8 cellular contexts compared by ENCODE assay signal in the genomic region with DNA sequence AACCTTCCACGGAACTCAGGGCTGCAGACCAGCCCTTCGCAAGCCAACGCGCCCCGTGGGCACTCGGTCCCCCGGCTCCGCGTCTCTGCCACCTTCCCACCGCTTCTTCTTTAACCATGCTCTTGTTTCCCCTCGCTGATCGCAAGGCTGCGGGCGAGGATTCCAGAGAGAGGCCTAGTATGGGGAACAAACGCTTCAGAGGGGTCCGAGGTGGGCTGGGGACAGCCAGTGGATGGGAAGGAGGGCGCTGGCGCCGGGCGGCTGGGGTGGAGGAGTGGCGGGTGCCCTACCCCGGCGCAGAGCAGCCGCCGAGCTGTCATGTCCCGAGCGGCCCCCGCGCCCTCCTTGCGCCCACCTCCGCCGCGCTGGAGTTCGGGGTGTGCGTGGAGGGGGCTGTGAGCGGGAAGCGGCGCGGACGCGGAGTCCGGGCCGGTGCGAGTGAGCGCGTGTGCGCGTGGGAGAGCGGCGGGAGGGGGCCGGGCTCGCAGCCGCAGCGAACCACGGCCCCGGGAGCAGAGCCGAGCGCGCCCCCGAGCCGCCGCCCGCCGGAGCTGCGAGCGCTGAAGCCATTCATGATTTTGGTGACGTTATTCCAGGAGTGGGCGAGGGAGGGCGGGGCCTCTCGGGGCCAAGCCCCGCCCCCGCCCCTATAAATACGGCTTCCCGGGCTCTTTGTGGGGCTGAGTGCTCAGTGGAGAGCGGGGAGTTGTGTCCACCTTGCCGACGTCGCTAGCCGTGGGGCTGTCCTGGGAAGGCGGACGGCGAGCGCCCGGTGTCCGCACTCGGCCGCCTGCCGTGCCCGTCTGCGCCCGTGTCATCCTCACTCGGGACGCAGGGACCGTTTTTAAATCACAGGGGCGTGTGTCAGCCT. TPM values are rescaled to one million over a fixed set of nuclear protein-coding genes. Genes with fewer than 3 reads are reported as not detected.
DNase-seq lines count a peak whose midpoint lies in the region; ATAC-seq and TF ChIP-seq lines count a peak whose summit lies in the region.

A gene (plus strand): TSS at position 680 of the 871 bp plus-strand sequence. CDS start 205 bp downstream, outside the sequence.

- H3K4me3 Mint-ChIP-seq in activated CD8-positive, alpha-beta memory T cell treated with anti-CD3 and anti-CD28 coated beads, Interleukin-2, amount 10 ng/mL, durations not matched to agents 7 days and 5 days, result peak within 1 kb of the TSS; percentile 73
- H3K4me3 Mint-ChIP-seq in endodermal cell, result peak within 1 kb of the TSS; percentile 76

- H3K36me3 Mint-ChIP-seq in activated CD8-positive, alpha-beta memory T cell treated with anti-CD3 and anti-CD28 coated beads, Interleukin-2, amount 10 ng/mL, durations not matched to agents 7 days and 5 days, result peaks cover 21% of the 10 kb centered on the region
- peaks cover 16% of the 10 kb centered on the region for H3K36me3 Mint-ChIP-seq in endodermal cell (ENCODE audit: low read depth)

- no peak for TF ChIP-seq CTCF in endodermal cell (conservative IDR thresholded peaks at IDR 0.05)

- H3K9me3 ChIP-seq in endodermal cell (ENCODE audit: control insufficient read depth, low read length), result no peaks in the 10 kb centered on the region
- no peaks in the 10 kb centered on the region for H3K9me3 ChIP-seq in mesodermal cell (ENCODE audit: control insufficient read depth, low read length)

- DNase-seq in NK-92 (lab: John Stamatoyannopoulos, UW; ENCODE audit: unreplicated experiment) (peak; percentile 23), NCI-H748 treated with DMSO at 0.1 percent for 48 hours (lab: John Stamatoyannopoulos, UW) (peak; percentile 57), endodermal cell (peak; percentile 95)
- no peak for DNase-seq in NK-92 treated with Interleukin-12 subunit alpha and Interleukin-12 subunit beta, amount 100 ng/mL, for 24 hours (lab: John Stamatoyannopoulos, UW)
- DNase-seq in activated CD8-positive, alpha-beta memory T cell treated with anti-CD3 and anti-CD28 coated beads, Interleukin-2, amount 10 ng/mL, durations not matched to agents 7 days and 5 days, result peak; percentile 88
- peak; percentile 76 to 87 for DNase-seq in stimulated activated CD8-positive, alpha-beta memory T cell treated with anti-CD3 and anti-CD28 coated beads, Interleukin-15, amount 100 ng/mL, for 4 hours (ENCODE audit: low read depth in 2 of 2)

- H3K9me3 Mint-ChIP-seq in activated CD8-positive, alpha-beta memory T cell treated with anti-CD3 and anti-CD28 coated beads, Interleukin-2, amount 10 ng/mL, durations not matched to agents 7 days and 5 days (ENCODE audit: low read depth), result no peaks in the 10 kb centered on the region
- no peaks in the 10 kb centered on the region for H3K9me3 Mint-ChIP-seq in endodermal cell

- peak within 1 kb of the TSS; percentile 94 for H3K9ac ChIP-seq in endodermal cell (ENCODE audit: extremely low read depth, low read length, poor library complexity, severe bottlenecking)

- H3K27ac ChIP-seq in endodermal cell (ENCODE audit: low read depth, low read length) (peak within 1 kb of the TSS; percentile 81), mesodermal cell (ENCODE audit: low read depth, low read length, severe bottlenecking) (peak within 1 kb of the TSS; percentile 79)

- peaks cover 60% of the 10 kb centered on the region for H3K4me1 Mint-ChIP-seq in activated CD8-positive, alpha-beta memory T cell treated with anti-CD3 and anti-CD28 coated beads, Interleukin-2, amount 10 ng/mL, durations not matched to agents 7 days and 5 days
- H3K4me1 Mint-ChIP-seq in endodermal cell, result peaks cover 34% of the 10 kb centered on the region

- H3K4me1 ChIP-seq in endodermal cell (ENCODE audit: control insufficient read depth, insufficient read depth, low read length), result peaks cover 20% of the 10 kb centered on the region
- peaks cover 19% of the 10 kb centered on the region for H3K4me1 ChIP-seq in mesodermal cell (ENCODE audit: control insufficient read depth, insufficient read depth, low read length, poor library complexity, severe bottlenecking)

- H3K4me3 ChIP-seq in endodermal cell (ENCODE audit: low read length) (peak within 1 kb of the TSS; percentile 95), mesodermal cell (ENCODE audit: extremely low read depth, insufficient read depth, low read length, poor library complexity, severe bottlenecking) (peak within 1 kb of the TSS; percentile 70)

- peak; percentile 36 for ATAC-seq in HG03139 (IDR thresholded peaks at IDR 0.05; ENCODE audit: unreplicated experiment)
- ATAC-seq in activated CD8-positive, alpha-beta memory T cell treated with anti-CD3 and anti-CD28 coated beads, Interleukin-2, amount 10 ng/mL, durations not matched to agents 7 days and 5 days, result peak; percentile 48

- H3K27ac Mint-ChIP-seq in activated CD8-positive, alpha-beta memory T cell treated with anti-CD3 and anti-CD28 coated beads, Interleukin-2, amount 10 ng/mL, durations not matched to agents 7 days and 5 days, result peak within 1 kb of the TSS; percentile 78
- H3K27ac Mint-ChIP-seq in endodermal cell, result peak within 1 kb of the TSS; percentile 79

- 0 to 2% methylated on average over 28 to 95 of the region's 95 CpGs for WGBS in endodermal cell (ENCODE audit: insufficient coverage in 1 of 2, insufficient read length in 1 of 2), 2 experiments
- 0 to 1% methylated on average over 43 to 56 of the region's 95 CpGs for WGBS in mesodermal cell (ENCODE audit: insufficient coverage in 2 of 2), 2 experiments

- peaks cover 15% of the 10 kb centered on the region for H3K36me3 ChIP-seq in endodermal cell (ENCODE audit: control insufficient read depth, insufficient read depth, low read length)
- peaks cover 19% of the 10 kb centered on the region for H3K36me3 ChIP-seq in mesodermal cell (ENCODE audit: control insufficient read depth, insufficient read depth, low read length)

- peaks cover 12% of the 10 kb centered on the region for H3K27me3 Mint-ChIP-seq in activated CD8-positive, alpha-beta memory T cell treated with anti-CD3 and anti-CD28 coated beads, Interleukin-2, amount 10 ng/mL, durations not matched to agents 7 days and 5 days
- peaks cover 27% of the 10 kb centered on the region for H3K27me3 Mint-ChIP-seq in endodermal cell (ENCODE audit: insufficient read depth)

- H3K27me3 ChIP-seq in endodermal cell (ENCODE audit: control insufficient read depth, insufficient read depth, low read length, poor library complexity, severe bottlenecking), result peaks cover 24% of the 10 kb centered on the region

- CTCF ChIA-PET in activated CD8-positive, alpha-beta memory T cell treated with anti-CD3 and anti-CD28 coated beads, Interleukin-2, amount 10 ng/mL, durations not matched to agents 7 days and 5 days (lab: Charles Lee), result interaction anchor here (0.8 to 3.8 kb wide), 10 partner anchors 9 to 480 kb away, joined by 3 to 23 read pairs (median 7); a partner anchor contains a TSS

RNA-seq across cellular contexts. Expression of the gene that starts here (rescaled TPM):
- 10 to 100 TPM; 68.5 to 71.5 TPM for total RNA-seq in activated CD8-positive, alpha-beta memory T cell treated with anti-CD3 and anti-CD28 coated beads, Interleukin-2, amount 10 ng/mL, durations not matched to agents 7 days and 5 days
- total RNA-seq in endodermal cell, result 10 to 100 TPM; 48.0 to 50.0 TPM
- 23.7 TPM for polyA plus RNA-seq in endodermal cell (2013, experiment 1 of 2)
- polyA plus RNA-seq in endodermal cell (2013, experiment 2 of 2), result 26.7 TPM
- polyA plus RNA-seq in mesodermal cell (2013, experiment 1 of 2), result 69.1 TPM
- polyA plus RNA-seq in mesodermal cell (2013, experiment 2 of 2), result 71.0 TPM
